In the genomic region with DNA sequence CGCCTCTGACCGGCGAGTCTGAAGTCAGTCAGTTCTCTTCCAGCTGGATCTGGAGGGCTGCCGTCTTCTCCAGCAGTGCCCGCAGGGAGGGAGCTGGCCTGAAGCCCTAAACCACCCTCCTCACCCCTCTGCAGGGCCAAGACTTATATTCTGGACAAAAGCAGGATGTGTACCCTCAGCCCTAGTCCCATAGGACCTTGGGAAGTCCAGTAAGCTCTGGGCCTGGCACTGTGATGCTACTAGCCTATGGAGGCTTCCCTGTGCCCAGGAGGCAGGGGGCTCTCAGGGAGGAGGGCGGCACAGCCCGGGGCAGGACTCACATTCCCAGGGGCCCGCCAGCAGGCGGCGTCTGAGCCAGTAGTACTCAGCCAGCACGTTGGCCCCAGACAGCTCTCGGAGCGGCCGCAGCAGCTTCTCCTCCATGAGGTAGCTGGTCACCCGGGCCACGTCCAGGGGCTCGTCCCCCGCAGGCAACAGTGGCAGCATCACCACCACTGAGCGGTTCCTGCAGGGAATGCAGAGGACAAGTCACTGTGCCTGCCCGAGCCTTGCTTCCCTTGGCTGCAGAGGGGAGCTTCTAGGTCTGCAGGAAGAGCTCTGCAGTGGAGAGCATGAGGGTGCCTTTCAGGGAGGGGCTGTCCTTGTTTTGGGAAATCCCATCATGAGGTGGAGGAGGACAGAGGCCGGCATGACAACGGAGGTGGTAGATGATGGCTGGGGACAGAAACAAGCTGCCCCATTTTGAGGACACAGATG, we compare ENCODE assay signal across 8 cellular contexts. TPM values are rescaled to one million over a fixed set of nuclear protein-coding genes. Genes with fewer than 3 reads are reported as not detected.
DNase-seq lines count a peak whose midpoint lies in the region; ATAC-seq and TF ChIP-seq lines count a peak whose summit lies in the region.

No MANE protein-coding gene starts in this region.

- H3K4me3 Mint-ChIP-seq in activated naive CD4-positive, alpha-beta T cell treated with anti-CD3 and anti-CD28 coated beads, Interleukin-2, amount 10 ng/mL, durations not matched to agents 7 days and 5 days, result no peak overlapping the region

- peaks cover 19% of the 10 kb centered on the region for H3K4me1 Mint-ChIP-seq in activated naive CD4-positive, alpha-beta T cell treated with anti-CD3 and anti-CD28 coated beads, Interleukin-2, amount 10 ng/mL, durations not matched to agents 7 days and 5 days

- no peak overlapping the region for H3K4me2 ChIP-seq in parathyroid adenoma (ENCODE audit: low read length)

- no peak overlapping the region for H3K9ac ChIP-seq in parathyroid adenoma

- H3K9me3 Mint-ChIP-seq in activated naive CD4-positive, alpha-beta T cell treated with anti-CD3 and anti-CD28 coated beads, Interleukin-2, amount 10 ng/mL, durations not matched to agents 7 days and 5 days, result no peaks in the 10 kb centered on the region

- CTCF ChIA-PET in activated naive CD4-positive, alpha-beta T cell treated with anti-CD3 and anti-CD28 coated beads, Interleukin-2, amount 10 ng/mL, durations not matched to agents 7 days and 5 days (lab: Charles Lee), result interaction anchor here (0.8 to 4.4 kb wide), 7 partner anchors 9 to 145 kb away, joined by 3 to 28 read pairs (median 5); no protein-coding TSS in a partner anchor

- H3K27ac Mint-ChIP-seq in activated naive CD4-positive, alpha-beta T cell treated with anti-CD3 and anti-CD28 coated beads, Interleukin-2, amount 10 ng/mL, durations not matched to agents 7 days and 5 days, result no peak overlapping the region

- no peak for ATAC-seq in HG02970 (IDR thresholded peaks at IDR 0.05; ENCODE audit: low FRiP score, unreplicated experiment)

- no peaks in the 10 kb centered on the region for H3K9me3 ChIP-seq in parathyroid adenoma (ENCODE audit: control insufficient read depth, low read length)

- H3K36me3 ChIP-seq in GM06990 (ENCODE audit: control insufficient read depth, insufficient read depth, low read length) (no peaks in the 10 kb centered on the region), parathyroid adenoma (ENCODE audit: control insufficient read depth, insufficient read depth, low read length) (no peaks in the 10 kb centered on the region)

- H3K27me3 ChIP-seq in GM06990 (replicated peaks; ENCODE audit: control insufficient read depth, insufficient read depth, low read length) (no peaks in the 10 kb centered on the region; the same call in 1 of the 2 replicates), parathyroid adenoma (ENCODE audit: control insufficient read depth, insufficient read depth, low read length) (no peaks in the 10 kb centered on the region)

- H2AFZ ChIP-seq in parathyroid adenoma, result no peak overlapping the region

- H3K27me3 Mint-ChIP-seq in activated naive CD4-positive, alpha-beta T cell treated with anti-CD3 and anti-CD28 coated beads, Interleukin-2, amount 10 ng/mL, durations not matched to agents 7 days and 5 days, result peaks cover 18% of the 10 kb centered on the region

- H3K79me2 ChIP-seq in parathyroid adenoma, result no peaks in the 10 kb centered on the region

- peaks cover 3% of the 10 kb centered on the region for H3K36me3 Mint-ChIP-seq in activated naive CD4-positive, alpha-beta T cell treated with anti-CD3 and anti-CD28 coated beads, Interleukin-2, amount 10 ng/mL, durations not matched to agents 7 days and 5 days

- no peaks in the 10 kb centered on the region for H3K4me1 ChIP-seq in parathyroid adenoma

- TF ChIP-seq CTCF in GM06990 (IDR thresholded peaks at IDR 0.05; ENCODE audit: insufficient read depth, low read length, poor library complexity, severe bottlenecking) (peak; percentile 79), fibroblast of pulmonary artery (IDR thresholded peaks at IDR 0.05; ENCODE audit: low read length, missing control alignments) (peak; percentile 65), parathyroid adenoma (IDR thresholded peaks at IDR 0.05) (peak; percentile 18)

- DNase-seq in GM06990 (ENCODE audit: extremely low read depth, insufficient read length), result no peak
- peak; percentile 38 for DNase-seq in NCI-H460 (ENCODE audit: extremely low read depth, low read depth)
- DNase-seq in fibroblast of pulmonary artery (ENCODE audit: low read depth), result peak; percentile 49
- DNase-seq in LoVo (ENCODE audit: low spot score), result no peak
- no peak for DNase-seq in activated naive CD4-positive, alpha-beta T cell treated with anti-CD3 and anti-CD28 coated beads, Interleukin-2, amount 10 ng/mL, durations not matched to agents 7 days and 5 days
- no peak for DNase-seq in activated effector memory CD4-positive, alpha-beta T cell treated with Interleukin-2 at 50 U/mL for 16 hours

- H3K27ac ChIP-seq in parathyroid adenoma, result no peak overlapping the region

- no peak overlapping the region for H3K4me3 ChIP-seq in GM06990 (replicated peaks; ENCODE audit: low read depth, low read length)
- no peak overlapping the region for H3K4me3 ChIP-seq in fibroblast of pulmonary artery (replicated peaks; ENCODE audit: low read depth, low read length)
- H3K4me3 ChIP-seq in parathyroid adenoma (ENCODE audit: low read depth, low read length), result no peak overlapping the region

RNA-seq across cellular contexts. Expression of a gene that starts 41.7 kb away (rescaled TPM):
- 9.6 and 11.2 TPM in 2 replicates for total RNA-seq in NCI-H460 (2014; rRNA removed; shearing (Covaris generic))
- polyA plus RNA-seq in NCI-H460 (2014; cell fraction: nucleus; rRNA removed), result 19.9 and 46.5 TPM in 2 replicates

Comparison
In these comparisons a context has a peak if more than half of its experiments do, and no peak if none do; other contexts are left out.
1. DNase-seq: peak in NCI-H460 (single experiment) and fibroblast of pulmonary artery (single experiment); none in GM06990 (single experiment), LoVo (single experiment), activated naive CD4-positive, alpha-beta T cell treated with anti-CD3 and anti-CD28 coated beads, Interleukin-2, amount 10 ng/mL, durations not matched to agents 7 days and 5 days (single experiment) and activated effector memory CD4-positive, alpha-beta T cell treated with Interleukin-2 at 50 U/mL for 16 hours (single experiment).
2. CTCF ChIP-seq: peak in every context shown above with its lines; median percentile 79 in GM06990; 65 in fibroblast of pulmonary artery; 18 in parathyroid adenoma.